In the genomic region with DNA sequence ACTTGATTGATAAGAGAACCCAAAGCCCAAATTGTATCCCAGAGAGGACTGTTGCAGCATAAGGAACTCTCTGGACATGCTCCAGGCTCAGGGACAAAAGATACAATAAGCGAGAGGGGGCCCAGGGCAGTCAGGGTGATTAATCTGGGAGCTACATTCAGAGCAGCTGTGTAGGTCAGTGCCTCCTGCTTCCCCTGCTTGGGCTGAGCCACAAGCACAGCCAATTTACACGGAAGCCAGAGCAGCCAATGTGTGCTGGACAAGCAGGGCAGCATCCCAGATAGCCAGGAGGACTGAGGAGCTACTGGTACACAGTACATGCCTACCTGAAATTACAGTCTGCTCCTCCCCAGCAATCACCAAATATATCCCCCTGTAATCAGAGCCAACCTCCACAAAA, we compare ENCODE assay signal across 1 cellular context.
TF ChIP-seq lines count a peak whose summit lies in the region.

No MANE protein-coding gene starts in this region.

TF ChIP-seq in H1, 55 proteins besides CTCF, POLR2A, EP300 and RAD21:
- TF ChIP-seq, protein P1, sequence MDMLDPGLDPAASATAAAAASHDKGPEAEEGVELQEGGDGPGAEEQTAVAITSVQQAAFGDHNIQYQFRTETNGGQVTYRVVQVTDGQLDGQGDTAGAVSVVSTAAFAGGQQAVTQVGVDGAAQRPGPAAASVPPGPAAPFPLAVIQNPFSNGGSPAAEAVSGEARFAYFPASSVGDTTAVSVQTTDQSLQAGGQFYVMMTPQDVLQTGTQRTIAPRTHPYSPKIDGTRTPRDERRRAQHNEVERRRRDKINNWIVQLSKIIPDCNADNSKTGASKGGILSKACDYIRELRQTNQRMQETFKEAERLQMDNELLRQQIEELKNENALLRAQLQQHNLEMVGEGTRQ (IDR thresholded peaks at IDR 0.05; ENCODE audit: low read length), result no peak
- TF ChIP-seq SUZ12 (IDR thresholded peaks at IDR 0.05; ENCODE audit: low read length) (no peak), RBBP5 (IDR thresholded peaks at IDR 0.05; ENCODE audit: borderline replicate concordance, low read depth, low read length) (no peak), TAF1 (IDR thresholded peaks at IDR 0.05; ENCODE audit: low read depth, low read length) (no peak), SRF (IDR thresholded peaks at IDR 0.05; ENCODE audit: low read depth, low read length) (no peak), RFX5 (IDR thresholded peaks at IDR 0.05; ENCODE audit: borderline replicate concordance, low read depth, low read length) (no peak), RNF2 (IDR thresholded peaks at IDR 0.05; ENCODE audit: borderline replicate concordance, low read depth, low read length, missing control alignments, poor library complexity, severe bottlenecking) (no peak), ASH2L (IDR thresholded peaks at IDR 0.05; ENCODE audit: low read length) (no peak), TEAD4 (IDR thresholded peaks at IDR 0.05; ENCODE audit: low read depth, low read length) (no peak), BACH1 (IDR thresholded peaks at IDR 0.05; ENCODE audit: low read length) (no peak), FOSL1 (IDR thresholded peaks at IDR 0.05; ENCODE audit: insufficient read depth, low read depth, low read length) (no peak), POU5F1 (IDR thresholded peaks at IDR 0.05; ENCODE audit: low read depth, low read length) (no peak), CHD1 (IDR thresholded peaks at IDR 0.05; ENCODE audit: low read depth, low read length) (no peak), GABPA (IDR thresholded peaks at IDR 0.05; ENCODE audit: borderline replicate concordance, insufficient read depth, low read length) (no peak), HDAC6 (IDR thresholded peaks at IDR 0.05; ENCODE audit: low read depth, low read length) (no peak), HDAC2 (IDR thresholded peaks at IDR 0.05; ENCODE audit: borderline replicate concordance in 1 of 2, low read depth in 2 of 2, low read length in 2 of 2) (no peak)
- TF ChIP-seq, protein P2, sequence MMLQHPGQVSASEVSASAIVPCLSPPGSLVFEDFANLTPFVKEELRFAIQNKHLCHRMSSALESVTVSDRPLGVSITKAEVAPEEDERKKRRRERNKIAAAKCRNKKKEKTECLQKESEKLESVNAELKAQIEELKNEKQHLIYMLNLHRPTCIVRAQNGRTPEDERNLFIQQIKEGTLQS (IDR thresholded peaks at IDR 0.05; ENCODE audit: insufficient read depth, low read depth, low read length), result no peak
